1 cellular context compared by ENCODE assay signal in the genomic region with DNA sequence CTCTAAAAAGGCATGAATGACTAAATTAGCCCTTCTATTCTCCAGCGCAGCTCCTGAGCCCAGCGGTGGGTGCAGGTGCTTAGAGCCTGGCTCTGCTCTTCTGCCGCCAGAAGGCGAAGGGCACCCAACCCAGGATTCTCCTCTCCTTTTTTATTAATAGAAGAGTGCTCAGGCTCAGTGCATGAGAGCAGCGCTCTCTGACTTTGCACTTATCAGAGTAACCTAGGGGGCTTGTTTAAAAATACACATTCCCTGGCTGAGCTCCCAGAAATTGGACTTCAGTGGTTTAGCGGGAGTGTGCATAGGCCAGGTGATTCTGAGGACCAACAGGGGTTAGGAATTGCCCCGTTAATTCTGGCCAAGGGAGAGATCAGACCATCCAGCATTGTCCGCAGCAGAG.
TF ChIP-seq lines count a peak whose summit lies in the region.

No MANE protein-coding gene starts in this region.

TF ChIP-seq in A549, 52 proteins besides CTCF, POLR2A, EP300 and RAD21 (continued from another document):
- TF ChIP-seq, protein P1, sequence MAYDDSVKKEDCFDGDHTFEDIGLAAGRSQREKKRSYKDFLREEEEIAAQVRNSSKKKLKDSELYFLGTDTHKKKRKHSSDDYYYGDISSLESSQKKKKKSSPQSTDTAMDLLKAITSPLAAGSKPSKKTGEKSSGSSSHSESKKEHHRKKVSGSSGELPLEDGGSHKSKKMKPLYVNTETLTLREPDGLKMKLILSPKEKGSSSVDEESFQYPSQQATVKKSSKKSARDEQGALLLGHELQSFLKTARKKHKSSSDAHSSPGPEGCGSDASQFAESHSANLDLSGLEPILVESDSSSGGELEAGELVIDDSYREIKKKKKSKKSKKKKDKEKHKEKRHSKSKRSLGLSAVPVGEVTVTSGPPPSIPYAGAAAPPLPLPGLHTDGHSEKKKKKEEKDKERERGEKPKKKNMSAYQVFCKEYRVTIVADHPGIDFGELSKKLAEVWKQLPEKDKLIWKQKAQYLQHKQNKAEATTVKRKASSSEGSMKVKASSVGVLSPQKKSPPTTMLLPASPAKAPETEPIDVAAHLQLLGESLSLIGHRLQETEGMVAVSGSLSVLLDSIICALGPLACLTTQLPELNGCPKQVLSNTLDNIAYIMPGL (CRISPR knock-in tag; IDR thresholded peaks at IDR 0.05; ENCODE audit: borderline replicate concordance): no peak
- TF ChIP-seq KDM5A (IDR thresholded peaks at IDR 0.05) (no peak), EHMT2 (IDR thresholded peaks at IDR 0.05; ENCODE audit: low read depth) (no peak), SREBF2 (IDR thresholded peaks at IDR 0.05) (no peak), CHD2 (IDR thresholded peaks at IDR 0.05; ENCODE audit: low read length, partially characterized antibody) (no peak), ZC3H11A (IDR thresholded peaks at IDR 0.05) (no peak), NFE2L2 (conservative IDR thresholded peaks at IDR 0.05; ENCODE audit: low read length) (no peak), CBX2 (IDR thresholded peaks at IDR 0.05; ENCODE audit: borderline replicate concordance, low read depth) (no peak), PBX3 (IDR thresholded peaks at IDR 0.05) (no peak), MAX (IDR thresholded peaks at IDR 0.05) (no peak), HOXB13 (CRISPR knock-in tag; IDR thresholded peaks at IDR 0.05; ENCODE audit: low read depth) (no peak), TFCP2L1 (CRISPR knock-in tag; IDR thresholded peaks at IDR 0.05) (no peak), TP53 (CRISPR knock-in tag; IDR thresholded peaks at IDR 0.05) (no peak), JUN (IDR thresholded peaks at IDR 0.05) (no peak), CHD4 (IDR thresholded peaks at IDR 0.05; ENCODE audit: borderline replicate concordance) (no peak), MYC (IDR thresholded peaks at IDR 0.05; ENCODE audit: borderline replicate concordance, low read length) (no peak)
TF ChIP-seq in A549: peak in this region for 0.
